ENCODE assay signal across 27 cellular contexts in the genomic region with DNA sequence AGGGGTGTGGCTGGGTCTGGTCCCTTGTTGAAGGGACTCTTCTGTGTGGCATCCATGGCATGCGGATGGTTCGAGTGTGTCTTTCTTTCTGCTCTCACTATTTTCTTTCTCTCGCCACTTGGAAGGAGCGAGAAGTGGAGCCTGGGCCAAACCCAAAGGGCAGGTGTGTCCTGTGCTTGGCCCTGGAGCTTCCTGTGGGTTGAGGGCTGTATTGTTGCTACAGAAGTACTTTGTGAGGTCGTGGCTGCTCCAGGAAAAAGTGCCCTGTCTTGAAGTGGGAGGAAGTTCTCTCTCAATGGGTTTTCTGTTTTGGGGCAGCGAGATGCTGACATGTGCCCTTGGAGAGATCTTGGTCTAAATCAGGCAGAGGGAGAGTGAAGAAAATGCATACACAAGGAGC.
"Had no signal": no experiment of that assay in that cellular context is flagged by ENCODE, and none has a peak within 500 bp of the region (broad histone marks: within the 10 kb centered on the region; RNA-seq: fewer than 3 reads in every experiment).

No MANE protein-coding gene starts in this region.

- ATAC-seq: activated CD4-positive, alpha-beta T cell treated with anti-CD3 and anti-CD28 coated beads for 36 hours; activated T-cell treated with anti-CD3 and anti-CD28 coated beads, Interleukin-2, amount 50 U/mL, for 72 hours; Panc1; SK-N-SH treated with all-trans-retinoic acid at 6 μM for 48 hours had no signal

- H3K27me3 ChIP-seq: brain microvascular endothelial cell, SJCRH30 had no signal

- H3K27ac ChIP-seq: brain microvascular endothelial cell, KMS-11, RWPE1, SJCRH30 had no signal

- H3K9me3 ChIP-seq: SJCRH30 had no signal

- DNase-seq: activated CD4-positive, alpha-beta memory T cell treated with anti-CD3 and anti-CD28 coated beads, Interleukin-2, amount 10 ng/mL, durations not matched to agents 7 days and 5 days; activated CD4-positive, alpha-beta T cell treated with anti-CD3 and anti-CD28 coated beads for 36 hours; activated CD4-positive, alpha-beta T cell treated with anti-CD3 and anti-CD28 coated beads, Interleukin-2, amount 50 U/mL, for 1 hour; activated CD4-positive, CD25-positive, alpha-beta regulatory T cell; activated gamma-delta T cell treated with Interleukin-2 at 50 U/mL for 16 hours; activated naive CD4-positive, alpha-beta T cell treated with anti-CD3 and anti-CD28 coated beads, Interleukin-2, amount 10 ng/mL, durations not matched to agents 7 days and 5 days; activated naive CD8-positive, alpha-beta T cell treated with anti-CD3 and anti-CD28 coated beads for 36 hours; activated T-cell treated with anti-CD3 and anti-CD28 coated beads for 4 hours; activated T-cell treated with anti-CD3 and anti-CD28 coated beads, Interleukin-2, amount 50 U/mL, for 72 hours; brain microvascular endothelial cell; cerebellar nuclear complex; NCI-H1092; NCI-H1417; NCI-H1930; NCI-H2107; NCI-H2171 treated with DMSO at 0.1 percent for 48 hours; NCI-H226; NCI-H526; NCI-H774; OCI-M1; Right ventricle myocardium superior; SJCRH30; SW 1271 had no signal

- H3K9ac ChIP-seq: KMS-11 had no signal

- H3K4me2 ChIP-seq: KMS-11 had no signal

- H3K4me3 ChIP-seq: SJCRH30 had no signal
